3 cellular contexts compared by ENCODE assay signal in the genomic region with DNA sequence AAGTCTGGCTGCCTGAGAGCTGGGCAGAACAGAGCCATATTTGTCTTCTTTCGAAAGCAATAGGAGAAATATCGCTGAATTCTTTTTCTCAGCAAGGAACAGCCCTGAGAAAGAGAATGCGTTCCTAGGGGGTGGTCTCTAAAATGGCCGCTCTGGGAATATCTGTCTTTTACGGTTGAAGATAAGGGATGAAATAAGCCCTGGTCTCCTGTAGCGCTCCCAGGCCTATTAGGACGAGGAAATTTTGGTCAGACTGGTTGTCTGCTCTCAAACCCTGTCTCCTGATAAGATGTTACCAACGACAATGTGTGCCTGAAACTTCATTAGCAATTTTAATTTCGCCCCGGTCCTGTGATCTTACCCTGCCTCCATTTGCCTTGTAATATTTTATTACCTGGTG.
TF ChIP-seq lines count a peak whose summit lies in the region.

No MANE protein-coding gene starts in this region.

TF ChIP-seq in GM12878, 131 proteins besides CTCF, POLR2A, EP300 and RAD21:
- TF ChIP-seq, protein P1, sequence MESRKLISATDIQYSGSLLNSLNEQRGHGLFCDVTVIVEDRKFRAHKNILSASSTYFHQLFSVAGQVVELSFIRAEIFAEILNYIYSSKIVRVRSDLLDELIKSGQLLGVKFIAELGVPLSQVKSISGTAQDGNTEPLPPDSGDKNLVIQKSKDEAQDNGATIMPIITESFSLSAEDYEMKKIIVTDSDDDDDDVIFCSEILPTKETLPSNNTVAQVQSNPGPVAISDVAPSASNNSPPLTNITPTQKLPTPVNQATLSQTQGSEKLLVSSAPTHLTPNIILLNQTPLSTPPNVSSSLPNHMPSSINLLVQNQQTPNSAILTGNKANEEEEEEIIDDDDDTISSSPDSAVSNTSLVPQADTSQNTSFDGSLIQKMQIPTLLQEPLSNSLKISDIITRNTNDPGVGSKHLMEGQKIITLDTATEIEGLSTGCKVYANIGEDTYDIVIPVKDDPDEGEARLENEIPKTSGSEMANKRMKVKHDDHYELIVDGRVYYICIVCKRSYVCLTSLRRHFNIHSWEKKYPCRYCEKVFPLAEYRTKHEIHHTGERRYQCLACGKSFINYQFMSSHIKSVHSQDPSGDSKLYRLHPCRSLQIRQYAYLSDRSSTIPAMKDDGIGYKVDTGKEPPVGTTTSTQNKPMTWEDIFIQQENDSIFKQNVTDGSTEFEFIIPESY (IDR thresholded peaks at IDR 0.05) = peak; percentile 97

TF ChIP-seq in K562, 482 proteins besides CTCF, POLR2A, EP300 and RAD21:
- TF ChIP-seq CBX3 (IDR thresholded peaks at IDR 0.05; ENCODE audit: borderline replicate concordance in 1 of 2, low read length in 2 of 2) (peak in 1 of 2 experiments; percentile 66; a peak in 2 of 3 replicates), CC2D1A (IDR thresholded peaks at IDR 0.05) (0 out of 2 replicates have a peak, but pooled peaks have one; percentile 12), CBX5 (IDR thresholded peaks at IDR 0.05; ENCODE audit: borderline replicate concordance, low read depth) (peak; percentile 41; the same call in 1 of the 2 replicates)
- TF ChIP-seq, protein P1 (CRISPR knock-in tag; IDR thresholded peaks at IDR 0.05) = peak; percentile 96
- TF ChIP-seq, protein P2, sequence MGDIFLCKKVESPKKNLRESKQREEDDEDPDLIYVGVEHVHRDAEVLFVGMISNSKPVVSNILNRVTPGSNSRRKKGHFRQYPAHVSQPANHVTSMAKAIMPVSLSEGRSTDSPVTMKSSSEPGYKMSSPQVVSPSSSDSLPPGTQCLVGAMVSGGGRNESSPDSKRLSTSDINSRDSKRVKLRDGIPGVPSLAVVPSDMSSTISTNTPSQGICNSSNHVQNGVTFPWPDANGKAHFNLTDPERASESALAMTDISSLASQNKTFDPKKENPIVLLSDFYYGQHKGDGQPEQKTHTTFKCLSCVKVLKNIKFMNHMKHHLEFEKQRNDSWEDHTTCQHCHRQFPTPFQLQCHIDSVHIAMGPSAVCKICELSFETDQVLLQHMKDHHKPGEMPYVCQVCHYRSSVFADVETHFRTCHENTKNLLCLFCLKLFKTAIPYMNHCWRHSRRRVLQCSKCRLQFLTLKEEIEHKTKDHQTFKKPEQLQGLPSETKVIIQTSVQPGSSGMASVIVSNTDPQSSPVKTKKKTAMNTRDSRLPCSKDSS (IDR thresholded peaks at IDR 0.05; ENCODE audit: low read depth, partially characterized antibody) = peak; percentile 59
- TF ChIP-seq, protein P3, sequence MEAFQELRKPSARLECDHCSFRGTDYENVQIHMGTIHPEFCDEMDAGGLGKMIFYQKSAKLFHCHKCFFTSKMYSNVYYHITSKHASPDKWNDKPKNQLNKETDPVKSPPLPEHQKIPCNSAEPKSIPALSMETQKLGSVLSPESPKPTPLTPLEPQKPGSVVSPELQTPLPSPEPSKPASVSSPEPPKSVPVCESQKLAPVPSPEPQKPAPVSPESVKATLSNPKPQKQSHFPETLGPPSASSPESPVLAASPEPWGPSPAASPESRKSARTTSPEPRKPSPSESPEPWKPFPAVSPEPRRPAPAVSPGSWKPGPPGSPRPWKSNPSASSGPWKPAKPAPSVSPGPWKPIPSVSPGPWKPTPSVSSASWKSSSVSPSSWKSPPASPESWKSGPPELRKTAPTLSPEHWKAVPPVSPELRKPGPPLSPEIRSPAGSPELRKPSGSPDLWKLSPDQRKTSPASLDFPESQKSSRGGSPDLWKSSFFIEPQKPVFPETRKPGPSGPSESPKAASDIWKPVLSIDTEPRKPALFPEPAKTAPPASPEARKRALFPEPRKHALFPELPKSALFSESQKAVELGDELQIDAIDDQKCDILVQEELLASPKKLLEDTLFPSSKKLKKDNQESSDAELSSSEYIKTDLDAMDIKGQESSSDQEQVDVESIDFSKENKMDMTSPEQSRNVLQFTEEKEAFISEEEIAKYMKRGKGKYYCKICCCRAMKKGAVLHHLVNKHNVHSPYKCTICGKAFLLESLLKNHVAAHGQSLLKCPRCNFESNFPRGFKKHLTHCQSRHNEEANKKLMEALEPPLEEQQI (IDR thresholded peaks at IDR 0.05) = peak; percentile 71; the same call in 1 of the 2 replicates

TF ChIP-seq in HepG2, 621 proteins besides CTCF, POLR2A, EP300 and RAD21:
- peak; percentile 72; the same call in 1 of the 2 replicates for TF ChIP-seq SETDB1 (CRISPR knock-in tag; IDR thresholded peaks at IDR 0.05; ENCODE audit: borderline replicate concordance)
